8 cellular contexts compared by ENCODE assay signal in genomic region chr5:154937718-154938466, GRCh38. TPM values are rescaled to one million over a fixed set of nuclear protein-coding genes. Genes with fewer than 3 reads are reported as not detected.
DNase-seq lines count a peak whose midpoint lies in the region; ATAC-seq and TF ChIP-seq lines count a peak whose summit lies in the region.

Gene GEMIN5 (minus strand): TSS chr5:154938211. CDS start chr5:154938133, 78 bp downstream.

- H3K27me3 ChIP-seq in OCI-LY1 (ENCODE audit: insufficient read depth, low read length) (no peaks in the 10 kb centered on the region), mononuclear cell (ENCODE audit: insufficient read depth, low read length) (no peaks in the 10 kb centered on the region)

- H3K27ac ChIP-seq in OCI-LY1 (ENCODE audit: low read depth, low read length, poor library complexity, severe bottlenecking): peak within 1 kb of the TSS; percentile 44

- H3K79me2 ChIP-seq in OCI-LY1 (ENCODE audit: insufficient read depth, low read length): peaks cover 29% of the 10 kb centered on the region

- H2AFZ ChIP-seq in OCI-LY1 (ENCODE audit: low read length): no peak within 1 kb of the TSS

- no peaks in the 10 kb centered on the region for H3K9me2 ChIP-seq in OCI-LY1 (ENCODE audit: low read depth, low read length)

- DNase-seq in Caki2 (ENCODE audit: low read depth) (peak; percentile 85), HT1080 (ENCODE audit: low read depth) (peak; percentile 88), activated T-cell treated with anti-CD3 and anti-CD28 coated beads for 1 hour (ENCODE audit: low read depth) (peak; percentile 74), epithelial cell of esophagus (ENCODE audit: low read depth) (peak; percentile 92)
- peak; percentile 54 to 65 for DNase-seq in stimulated activated CD8-positive, alpha-beta memory T cell treated with anti-CD3 and anti-CD28 coated beads, Interleukin-4, amount 100 ng/mL, for 1 hour (ENCODE audit: low read depth in 2 of 2, low spot score in 1 of 2)

- peak within 1 kb of the TSS; percentile 71 for H3K9ac ChIP-seq in OCI-LY1 (ENCODE audit: low read length)

- ATAC-seq in GM21360 (IDR thresholded peaks at IDR 0.05; ENCODE audit: unreplicated experiment): peak; percentile 85

- H3K36me3 ChIP-seq in OCI-LY1 (ENCODE audit: insufficient read depth, low read length): peaks cover 19% of the 10 kb centered on the region; the same call in 1 of the 2 replicates

- peak within 1 kb of the TSS; percentile 77 for H3K4me3 ChIP-seq in OCI-LY1 (ENCODE audit: low read depth, low read length, poor library complexity, severe bottlenecking)
- peak within 1 kb of the TSS; percentile 88 for H3K4me3 ChIP-seq in epithelial cell of esophagus (ENCODE audit: low read length)
- H3K4me3 ChIP-seq in mononuclear cell (ENCODE audit: low read length): peak within 1 kb of the TSS; percentile 59

- H3K4me2 ChIP-seq in OCI-LY1 (ENCODE audit: low read length): peak within 1 kb of the TSS; percentile 94

- H4K20me1 ChIP-seq in OCI-LY1 (ENCODE audit: insufficient read depth, low read length): no peaks in the 10 kb centered on the region

- 0 out of 2 replicates have a peak, but pooled peaks cover 5% of the 10 kb centered on the region for H3F3A ChIP-seq in OCI-LY1 (ENCODE audit: insufficient read depth, low read length)

- peaks cover 45% of the 10 kb centered on the region for H3K4me1 ChIP-seq in OCI-LY1 (ENCODE audit: insufficient read depth, low read length, severe bottlenecking)
- peaks cover 42% of the 10 kb centered on the region for H3K4me1 ChIP-seq in mononuclear cell (ENCODE audit: insufficient read depth, low read length)

- H3K9me3 ChIP-seq in OCI-LY1 (ENCODE audit: low read length) (no peaks in the 10 kb centered on the region), mononuclear cell (ENCODE audit: low read depth, low read length) (no peaks in the 10 kb centered on the region)

- in situ Hi-C loops in Caki2 (cut with HindIII; ENCODE audit: low pct_unique_long_range_greater_than_20kb, low sequenced_read_pairs): no loop called here

- TF ChIP-seq CTCF in OCI-LY1 (IDR thresholded peaks at IDR 0.05; ENCODE audit: low read length) (no peak), epithelial cell of esophagus (IDR thresholded peaks at IDR 0.05; ENCODE audit: insufficient read depth, low read depth, low read length, missing control alignments) (no peak)

RNA-seq across cellular contexts. Expression of gene GEMIN5, which starts in this region (rescaled TPM):
- 13.1 and 15.3 TPM in 2 replicates for total RNA-seq in Caki2 (2014; rRNA removed; shearing (Covaris generic); ENCODE audit: low replicate concordance)
- total RNA-seq in HT1080 (2014; rRNA removed; shearing (Covaris generic)): 27.0 and 28.6 TPM in 2 replicates
- 11.3 and 13.3 TPM in 2 replicates for polyA plus RNA-seq in HT1080 (2015; cell fraction: cytosol; rRNA removed)
- 32.8 and 35.9 TPM in 2 replicates for polyA plus RNA-seq in HT1080 (2015; cell fraction: nucleus; rRNA removed)
- 3.7 TPM for total RNA-seq in mononuclear cell

Comparison
In these comparisons a context has a peak if more than half of its experiments do, and no peak if none do; other contexts are left out.
1. Peak in every context shown above with its lines: DNase-seq, ATAC-seq, H3K4me3 ChIP-seq and H3K27ac ChIP-seq.